Comparison of ENCODE assay signal across 23 cellular contexts in the genomic region with DNA sequence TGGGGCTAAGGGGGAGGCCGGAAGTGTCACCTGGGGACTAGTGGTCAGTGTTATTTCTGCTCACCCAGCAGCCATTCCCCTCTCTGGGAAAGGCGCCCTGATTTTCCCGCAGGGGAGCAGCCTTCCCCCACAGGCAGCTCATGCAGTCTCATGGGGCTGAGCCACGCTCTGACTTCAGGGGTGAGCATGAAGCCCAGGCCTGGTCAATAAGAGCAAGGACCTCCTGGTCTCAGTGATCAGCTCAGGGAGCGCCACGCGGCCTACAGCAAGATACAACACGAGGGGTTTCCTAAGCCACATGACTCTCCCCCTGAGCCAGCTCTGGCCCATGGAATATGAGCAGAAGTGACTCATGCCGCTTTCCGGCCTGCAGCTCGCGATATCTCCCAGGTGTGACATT.
"Had no signal": no experiment of that assay in that cellular context is flagged by ENCODE, and none has a peak within 500 bp of the region (broad histone marks: within the 10 kb centered on the region; RNA-seq: fewer than 3 reads in every experiment).

No MANE protein-coding gene starts in this region.

- H3K9me3 Mint-ChIP-seq: activated B cell treated with CpG ODN at 0.5 μM for 24 hours; activated CD4-positive, alpha-beta T cell treated with anti-CD3 and anti-CD28 coated beads, Interleukin-2, amount 10 ng/mL, durations not matched to agents 24 days and 14 days; activated naive CD8-positive, alpha-beta T cell treated with anti-CD3 and anti-CD28 coated beads, Interleukin-2, amount 50 U/mL, for 24 hours; activated T-cell treated with anti-CD3 and anti-CD28 coated beads, Interleukin-2, amount 50 U/mL, for 72 hours; stimulated activated naive CD8-positive, alpha-beta T cell treated with anti-CD3 and anti-CD28 coated beads, Interleukin-15, Interleukin-2, amounts not matched to agents 100 ng/mL and 50 ng/mL, for 24 hours had no signal

- H3K27me3 Mint-ChIP-seq: activated CD4-positive, alpha-beta T cell treated with anti-CD3 and anti-CD28 coated beads, Interleukin-2, amount 10 ng/mL, durations not matched to agents 24 days and 14 days; dendritic cell treated with granulocyte-macrophage colony-stimulating factor and Interleukin-4, amounts not matched to agents 40 ng/mL and 50 ng/mL, for 4 days had no signal

- H3K4me3 Mint-ChIP-seq: activated B cell treated with CpG ODN at 0.5 μM for 24 hours; activated CD4-positive, alpha-beta T cell treated with anti-CD3 and anti-CD28 coated beads, Interleukin-2, amount 10 ng/mL, durations not matched to agents 24 days and 14 days; activated CD8-positive, alpha-beta T cell treated with anti-CD3 and anti-CD28 coated beads, Interleukin-2, amount 10 ng/mL, durations not matched to agents 7 days and 5 days; activated naive CD8-positive, alpha-beta T cell treated with anti-CD3 and anti-CD28 coated beads, Interleukin-2, amount 50 U/mL, for 24 hours; activated T-cell treated with anti-CD3 and anti-CD28 coated beads, Interleukin-2, amount 50 U/mL, for 72 hours; dendritic cell treated with granulocyte-macrophage colony-stimulating factor and Interleukin-4, amounts not matched to agents 40 ng/mL and 50 ng/mL, for 4 days; naive thymus-derived CD8-positive, alpha-beta T cell; stimulated activated naive CD8-positive, alpha-beta T cell treated with anti-CD3 and anti-CD28 coated beads, Interleukin-15, Interleukin-2, amounts not matched to agents 100 ng/mL and 50 ng/mL, for 24 hours had no signal

- DNase-seq: activated B cell treated with CpG ODN at 0.5 μM for 24 hours; activated CD4-positive, alpha-beta T cell treated with anti-CD3 and anti-CD28 coated beads, Interleukin-2, amount 10 ng/mL, durations not matched to agents 24 days and 14 days; activated CD8-positive, alpha-beta memory T cell treated with anti-CD3 and anti-CD28 coated beads, Interleukin-2, amount 50 U/mL, for 48 hours; activated CD8-positive, alpha-beta T cell treated with anti-CD3 and anti-CD28 coated beads, Interleukin-2, amount 10 ng/mL, durations not matched to agents 7 days and 5 days; activated naive CD4-positive, alpha-beta T cell treated with Interleukin-2 at 50 U/mL for 16 hours; activated naive CD8-positive, alpha-beta T cell treated with anti-CD3 and anti-CD28 coated beads, Interleukin-2, amount 50 U/mL, for 24 hours; activated T-cell treated with anti-CD3 and anti-CD28 coated beads, Interleukin-2, amount 50 U/mL, for 72 hours; effector memory CD4-positive, alpha-beta T cell; foreskin keratinocyte; left cardiac atrium; naive thymus-derived CD8-positive, alpha-beta T cell; nucleus accumbens; small intestine; SW 1271; trophoblast cell had no signal

- H3K4me3 ChIP-seq: ascending aorta, breast epithelium, lung, right atrium auricular region, suprapubic skin had no signal

- ATAC-seq: activated CD8-positive, alpha-beta T cell treated with anti-CD3 and anti-CD28 coated beads, Interleukin-2, amount 10 ng/mL, durations not matched to agents 7 days and 5 days; activated naive CD8-positive, alpha-beta T cell treated with anti-CD3 and anti-CD28 coated beads, Interleukin-2, amount 50 U/mL, for 24 hours; activated T-cell treated with anti-CD3 and anti-CD28 coated beads, Interleukin-2, amount 50 U/mL, for 72 hours; foreskin keratinocyte; left cardiac atrium; naive thymus-derived CD8-positive, alpha-beta T cell had no signal

- H3K4me1 Mint-ChIP-seq: activated B cell treated with CpG ODN at 0.5 μM for 24 hours; activated CD4-positive, alpha-beta T cell treated with anti-CD3 and anti-CD28 coated beads, Interleukin-2, amount 10 ng/mL, durations not matched to agents 24 days and 14 days; activated naive CD8-positive, alpha-beta T cell treated with anti-CD3 and anti-CD28 coated beads, Interleukin-2, amount 50 U/mL, for 24 hours had no signal

- H3K36me3 Mint-ChIP-seq: naive thymus-derived CD8-positive, alpha-beta T cell had no signal

- H3K27ac Mint-ChIP-seq: activated B cell treated with CpG ODN at 0.5 μM for 24 hours; activated CD4-positive, alpha-beta T cell treated with anti-CD3 and anti-CD28 coated beads, Interleukin-2, amount 10 ng/mL, durations not matched to agents 24 days and 14 days; activated CD8-positive, alpha-beta T cell treated with anti-CD3 and anti-CD28 coated beads, Interleukin-2, amount 10 ng/mL, durations not matched to agents 7 days and 5 days; activated naive CD8-positive, alpha-beta T cell treated with anti-CD3 and anti-CD28 coated beads, Interleukin-2, amount 50 U/mL, for 24 hours; activated T-cell treated with anti-CD3 and anti-CD28 coated beads, Interleukin-2, amount 50 U/mL, for 72 hours; dendritic cell treated with granulocyte-macrophage colony-stimulating factor and Interleukin-4, amounts not matched to agents 40 ng/mL and 50 ng/mL, for 4 days; naive thymus-derived CD8-positive, alpha-beta T cell; progenitor cell of endocrine pancreas; stimulated activated naive CD8-positive, alpha-beta T cell treated with anti-CD3 and anti-CD28 coated beads, Interleukin-15, Interleukin-2, amounts not matched to agents 100 ng/mL and 50 ng/mL, for 24 hours had no signal
